Comparison of ENCODE assay signal across 1 cellular context in the genomic region with DNA sequence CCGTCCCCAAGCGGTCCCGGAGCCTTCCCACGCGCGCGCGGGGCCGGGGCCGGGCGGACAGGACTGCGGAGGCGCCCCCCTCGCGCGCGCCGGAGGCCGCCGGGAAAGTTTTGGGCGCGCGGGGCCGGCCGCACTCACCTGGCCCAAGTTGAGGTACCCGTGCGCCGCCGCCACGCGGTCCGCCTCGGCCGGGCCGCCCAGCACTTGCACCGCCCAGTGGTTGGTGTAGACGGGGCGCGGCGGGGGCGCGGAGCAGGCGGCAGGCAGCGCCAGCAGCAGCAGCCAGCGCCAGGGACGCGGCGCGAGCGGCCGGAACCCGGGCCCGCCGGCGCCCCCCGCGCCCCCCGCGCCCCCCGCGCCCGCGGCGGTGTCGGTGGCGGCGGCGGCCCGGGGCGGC.
TF ChIP-seq lines count a peak whose summit lies in the region.

No MANE protein-coding gene starts in this region.

TF ChIP-seq in HepG2, 621 proteins besides CTCF, POLR2A, EP300 and RAD21 (continued from another document and continues in another):
- TF ChIP-seq, protein P1, sequence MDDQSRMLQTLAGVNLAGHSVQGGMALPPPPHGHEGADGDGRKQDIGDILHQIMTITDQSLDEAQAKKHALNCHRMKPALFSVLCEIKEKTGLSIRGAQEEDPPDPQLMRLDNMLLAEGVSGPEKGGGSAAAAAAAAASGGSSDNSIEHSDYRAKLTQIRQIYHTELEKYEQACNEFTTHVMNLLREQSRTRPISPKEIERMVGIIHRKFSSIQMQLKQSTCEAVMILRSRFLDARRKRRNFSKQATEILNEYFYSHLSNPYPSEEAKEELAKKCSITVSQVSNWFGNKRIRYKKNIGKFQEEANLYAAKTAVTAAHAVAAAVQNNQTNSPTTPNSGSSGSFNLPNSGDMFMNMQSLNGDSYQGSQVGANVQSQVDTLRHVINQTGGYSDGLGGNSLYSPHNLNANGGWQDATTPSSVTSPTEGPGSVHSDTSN (CRISPR knock-in tag; IDR thresholded peaks at IDR 0.05; ENCODE audit: borderline replicate concordance), result no peak
- TF ChIP-seq ZNF777 (CRISPR knock-in tag; IDR thresholded peaks at IDR 0.05), result peak; percentile 66; the same call in 1 of the 2 replicates
- TF ChIP-seq ZNF138 (CRISPR knock-in tag; IDR thresholded peaks at IDR 0.05; ENCODE audit: low read depth), result no peak
- peak; percentile 13; the same call in 1 of the 2 replicates for TF ChIP-seq PAX8 (CRISPR knock-in tag; IDR thresholded peaks at IDR 0.05; ENCODE audit: borderline replicate concordance)
- no peak for TF ChIP-seq MAF1 (CRISPR knock-in tag; IDR thresholded peaks at IDR 0.05; ENCODE audit: borderline replicate concordance)
- TF ChIP-seq, protein P2, sequence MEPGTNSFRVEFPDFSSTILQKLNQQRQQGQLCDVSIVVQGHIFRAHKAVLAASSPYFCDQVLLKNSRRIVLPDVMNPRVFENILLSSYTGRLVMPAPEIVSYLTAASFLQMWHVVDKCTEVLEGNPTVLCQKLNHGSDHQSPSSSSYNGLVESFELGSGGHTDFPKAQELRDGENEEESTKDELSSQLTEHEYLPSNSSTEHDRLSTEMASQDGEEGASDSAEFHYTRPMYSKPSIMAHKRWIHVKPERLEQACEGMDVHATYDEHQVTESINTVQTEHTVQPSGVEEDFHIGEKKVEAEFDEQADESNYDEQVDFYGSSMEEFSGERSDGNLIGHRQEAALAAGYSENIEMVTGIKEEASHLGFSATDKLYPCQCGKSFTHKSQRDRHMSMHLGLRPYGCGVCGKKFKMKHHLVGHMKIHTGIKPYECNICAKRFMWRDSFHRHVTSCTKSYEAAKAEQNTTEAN (CRISPR knock-in tag; conservative IDR thresholded peaks at IDR 0.05), result no peak
- TF ChIP-seq, protein P3, sequence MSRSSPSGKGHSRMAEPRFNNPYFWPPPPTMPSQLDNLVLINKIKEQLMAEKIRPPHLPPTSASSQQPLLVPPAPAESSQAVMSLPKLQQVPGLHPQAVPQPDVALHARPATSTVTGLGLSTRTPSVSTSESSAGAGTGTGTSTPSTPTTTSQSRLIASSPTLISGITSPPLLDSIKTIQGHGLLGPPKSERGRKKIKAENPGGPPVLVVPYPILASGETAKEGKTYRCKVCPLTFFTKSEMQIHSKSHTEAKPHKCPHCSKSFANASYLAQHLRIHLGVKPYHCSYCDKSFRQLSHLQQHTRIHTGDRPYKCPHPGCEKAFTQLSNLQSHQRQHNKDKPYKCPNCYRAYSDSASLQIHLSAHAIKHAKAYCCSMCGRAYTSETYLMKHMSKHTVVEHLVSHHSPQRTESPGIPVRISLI (CRISPR knock-in tag; IDR thresholded peaks at IDR 0.05; ENCODE audit: borderline replicate concordance), result no peak
- no peak; the same call in 1 of the 2 replicates for TF ChIP-seq MED1 (CRISPR knock-in tag; IDR thresholded peaks at IDR 0.05)
- TF ChIP-seq CAMTA2 (CRISPR knock-in tag; IDR thresholded peaks at IDR 0.05; ENCODE audit: borderline replicate concordance), result no peak
- no peak for TF ChIP-seq ZSCAN22 (CRISPR knock-in tag; IDR thresholded peaks at IDR 0.05)
- TF ChIP-seq, protein P4, sequence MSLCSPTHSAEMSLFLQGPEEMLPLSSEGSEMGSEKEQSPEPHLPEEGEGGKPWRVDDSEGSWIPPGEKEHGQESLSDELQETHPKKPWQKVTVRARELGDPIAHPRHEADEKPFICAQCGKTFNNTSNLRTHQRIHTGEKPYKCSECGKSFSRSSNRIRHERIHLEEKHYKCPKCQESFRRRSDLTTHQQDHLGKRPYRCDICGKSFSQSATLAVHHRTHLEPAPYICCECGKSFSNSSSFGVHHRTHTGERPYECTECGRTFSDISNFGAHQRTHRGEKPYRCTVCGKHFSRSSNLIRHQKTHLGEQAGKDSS (CRISPR knock-in tag; IDR thresholded peaks at IDR 0.05; ENCODE audit: borderline replicate concordance, low read depth), result no peak
- TF ChIP-seq POLR2AphosphoS5 (IDR thresholded peaks at IDR 0.05; ENCODE audit: low read depth, low read length), result no peak
- TF ChIP-seq ZNF556 (CRISPR knock-in tag; IDR thresholded peaks at IDR 0.05; ENCODE audit: borderline replicate concordance), result no peak
- TF ChIP-seq MBNL3 (CRISPR knock-in tag; conservative IDR thresholded peaks at IDR 0.05), result no peak
- TF ChIP-seq, protein P5, sequence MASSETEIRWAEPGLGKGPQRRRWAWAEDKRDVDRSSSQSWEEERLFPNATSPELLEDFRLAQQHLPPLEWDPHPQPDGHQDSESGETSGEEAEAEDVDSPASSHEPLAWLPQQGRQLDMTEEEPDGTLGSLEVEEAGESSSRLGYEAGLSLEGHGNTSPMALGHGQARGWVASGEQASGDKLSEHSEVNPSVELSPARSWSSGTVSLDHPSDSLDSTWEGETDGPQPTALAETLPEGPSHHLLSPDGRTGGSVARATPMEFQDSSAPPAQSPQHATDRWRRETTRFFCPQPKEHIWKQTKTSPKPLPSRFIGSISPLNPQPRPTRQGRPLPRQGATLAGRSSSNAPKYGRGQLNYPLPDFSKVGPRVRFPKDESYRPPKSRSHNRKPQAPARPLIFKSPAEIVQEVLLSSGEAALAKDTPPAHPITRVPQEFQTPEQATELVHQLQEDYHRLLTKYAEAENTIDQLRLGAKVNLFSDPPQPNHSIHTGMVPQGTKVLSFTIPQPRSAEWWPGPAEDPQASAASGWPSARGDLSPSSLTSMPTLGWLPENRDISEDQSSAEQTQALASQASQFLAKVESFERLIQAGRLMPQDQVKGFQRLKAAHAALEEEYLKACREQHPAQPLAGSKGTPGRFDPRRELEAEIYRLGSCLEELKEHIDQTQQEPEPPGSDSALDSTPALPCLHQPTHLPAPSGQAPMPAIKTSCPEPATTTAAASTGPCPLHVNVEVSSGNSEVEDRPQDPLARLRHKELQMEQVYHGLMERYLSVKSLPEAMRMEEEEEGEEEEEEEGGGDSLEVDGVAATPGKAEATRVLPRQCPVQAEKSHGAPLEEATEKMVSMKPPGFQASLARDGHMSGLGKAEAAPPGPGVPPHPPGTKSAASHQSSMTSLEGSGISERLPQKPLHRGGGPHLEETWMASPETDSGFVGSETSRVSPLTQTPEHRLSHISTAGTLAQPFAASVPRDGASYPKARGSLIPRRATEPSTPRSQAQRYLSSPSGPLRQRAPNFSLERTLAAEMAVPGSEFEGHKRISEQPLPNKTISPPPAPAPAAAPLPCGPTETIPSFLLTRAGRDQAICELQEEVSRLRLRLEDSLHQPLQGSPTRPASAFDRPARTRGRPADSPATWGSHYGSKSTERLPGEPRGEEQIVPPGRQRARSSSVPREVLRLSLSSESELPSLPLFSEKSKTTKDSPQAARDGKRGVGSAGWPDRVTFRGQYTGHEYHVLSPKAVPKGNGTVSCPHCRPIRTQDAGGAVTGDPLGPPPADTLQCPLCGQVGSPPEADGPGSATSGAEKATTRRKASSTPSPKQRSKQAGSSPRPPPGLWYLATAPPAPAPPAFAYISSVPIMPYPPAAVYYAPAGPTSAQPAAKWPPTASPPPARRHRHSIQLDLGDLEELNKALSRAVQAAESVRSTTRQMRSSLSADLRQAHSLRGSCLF (CRISPR knock-in tag; IDR thresholded peaks at IDR 0.05; ENCODE audit: borderline replicate concordance), result no peak
- TF ChIP-seq, protein P6, sequence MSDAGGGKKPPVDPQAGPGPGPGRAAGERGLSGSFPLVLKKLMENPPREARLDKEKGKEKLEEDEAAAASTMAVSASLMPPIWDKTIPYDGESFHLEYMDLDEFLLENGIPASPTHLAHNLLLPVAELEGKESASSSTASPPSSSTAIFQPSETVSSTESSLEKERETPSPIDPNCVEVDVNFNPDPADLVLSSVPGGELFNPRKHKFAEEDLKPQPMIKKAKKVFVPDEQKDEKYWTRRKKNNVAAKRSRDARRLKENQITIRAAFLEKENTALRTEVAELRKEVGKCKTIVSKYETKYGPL (CRISPR knock-in tag; IDR thresholded peaks at IDR 0.05), result no peak
- no peak for TF ChIP-seq NBN (conservative IDR thresholded peaks at IDR 0.05)
- TF ChIP-seq, protein P7, sequence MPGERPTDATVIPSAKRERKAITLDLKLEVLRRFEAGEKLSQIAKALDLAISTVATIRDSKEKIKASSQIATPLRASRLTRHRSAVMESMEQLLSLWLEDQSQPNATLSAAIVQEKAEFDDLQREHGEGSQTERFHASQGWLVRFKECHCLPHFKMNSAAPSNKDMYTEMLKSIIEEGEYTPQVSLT (CRISPR knock-in tag; IDR thresholded peaks at IDR 0.05; ENCODE audit: borderline replicate concordance, low read depth), result no peak
- TF ChIP-seq ZSCAN31 (CRISPR knock-in tag; IDR thresholded peaks at IDR 0.05; ENCODE audit: low read depth), result peak; percentile 65; the same call in 1 of the 2 replicates
- TF ChIP-seq ZNF652 (CRISPR knock-in tag; IDR thresholded peaks at IDR 0.05; ENCODE audit: borderline replicate concordance, low read depth), result no peak
- TF ChIP-seq, protein P8, sequence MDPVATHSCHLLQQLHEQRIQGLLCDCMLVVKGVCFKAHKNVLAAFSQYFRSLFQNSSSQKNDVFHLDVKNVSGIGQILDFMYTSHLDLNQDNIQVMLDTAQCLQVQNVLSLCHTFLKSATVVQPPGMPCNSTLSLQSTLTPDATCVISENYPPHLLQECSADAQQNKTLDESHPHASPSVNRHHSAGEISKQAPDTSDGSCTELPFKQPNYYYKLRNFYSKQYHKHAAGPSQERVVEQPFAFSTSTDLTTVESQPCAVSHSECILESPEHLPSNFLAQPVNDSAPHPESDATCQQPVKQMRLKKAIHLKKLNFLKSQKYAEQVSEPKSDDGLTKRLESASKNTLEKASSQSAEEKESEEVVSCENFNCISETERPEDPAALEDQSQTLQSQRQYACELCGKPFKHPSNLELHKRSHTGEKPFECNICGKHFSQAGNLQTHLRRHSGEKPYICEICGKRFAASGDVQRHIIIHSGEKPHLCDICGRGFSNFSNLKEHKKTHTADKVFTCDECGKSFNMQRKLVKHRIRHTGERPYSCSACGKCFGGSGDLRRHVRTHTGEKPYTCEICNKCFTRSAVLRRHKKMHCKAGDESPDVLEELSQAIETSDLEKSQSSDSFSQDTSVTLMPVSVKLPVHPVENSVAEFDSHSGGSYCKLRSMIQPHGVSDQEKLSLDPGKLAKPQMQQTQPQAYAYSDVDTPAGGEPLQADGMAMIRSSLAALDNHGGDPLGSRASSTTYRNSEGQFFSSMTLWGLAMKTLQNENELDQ (CRISPR knock-in tag; IDR thresholded peaks at IDR 0.05; ENCODE audit: borderline replicate concordance), result no peak
- 0 out of 2 replicates have a peak, but pooled peaks have one; percentile 12 for TF ChIP-seq ZNF678 (CRISPR knock-in tag; IDR thresholded peaks at IDR 0.05)
- no peak for TF ChIP-seq SALL2 (CRISPR knock-in tag; IDR thresholded peaks at IDR 0.05)
- no peak for TF ChIP-seq HOXA5 (CRISPR knock-in tag; IDR thresholded peaks at IDR 0.05)
- no peak for TF ChIP-seq HMG20A (CRISPR knock-in tag; IDR thresholded peaks at IDR 0.05; ENCODE audit: borderline replicate concordance)
- TF ChIP-seq, protein P9, sequence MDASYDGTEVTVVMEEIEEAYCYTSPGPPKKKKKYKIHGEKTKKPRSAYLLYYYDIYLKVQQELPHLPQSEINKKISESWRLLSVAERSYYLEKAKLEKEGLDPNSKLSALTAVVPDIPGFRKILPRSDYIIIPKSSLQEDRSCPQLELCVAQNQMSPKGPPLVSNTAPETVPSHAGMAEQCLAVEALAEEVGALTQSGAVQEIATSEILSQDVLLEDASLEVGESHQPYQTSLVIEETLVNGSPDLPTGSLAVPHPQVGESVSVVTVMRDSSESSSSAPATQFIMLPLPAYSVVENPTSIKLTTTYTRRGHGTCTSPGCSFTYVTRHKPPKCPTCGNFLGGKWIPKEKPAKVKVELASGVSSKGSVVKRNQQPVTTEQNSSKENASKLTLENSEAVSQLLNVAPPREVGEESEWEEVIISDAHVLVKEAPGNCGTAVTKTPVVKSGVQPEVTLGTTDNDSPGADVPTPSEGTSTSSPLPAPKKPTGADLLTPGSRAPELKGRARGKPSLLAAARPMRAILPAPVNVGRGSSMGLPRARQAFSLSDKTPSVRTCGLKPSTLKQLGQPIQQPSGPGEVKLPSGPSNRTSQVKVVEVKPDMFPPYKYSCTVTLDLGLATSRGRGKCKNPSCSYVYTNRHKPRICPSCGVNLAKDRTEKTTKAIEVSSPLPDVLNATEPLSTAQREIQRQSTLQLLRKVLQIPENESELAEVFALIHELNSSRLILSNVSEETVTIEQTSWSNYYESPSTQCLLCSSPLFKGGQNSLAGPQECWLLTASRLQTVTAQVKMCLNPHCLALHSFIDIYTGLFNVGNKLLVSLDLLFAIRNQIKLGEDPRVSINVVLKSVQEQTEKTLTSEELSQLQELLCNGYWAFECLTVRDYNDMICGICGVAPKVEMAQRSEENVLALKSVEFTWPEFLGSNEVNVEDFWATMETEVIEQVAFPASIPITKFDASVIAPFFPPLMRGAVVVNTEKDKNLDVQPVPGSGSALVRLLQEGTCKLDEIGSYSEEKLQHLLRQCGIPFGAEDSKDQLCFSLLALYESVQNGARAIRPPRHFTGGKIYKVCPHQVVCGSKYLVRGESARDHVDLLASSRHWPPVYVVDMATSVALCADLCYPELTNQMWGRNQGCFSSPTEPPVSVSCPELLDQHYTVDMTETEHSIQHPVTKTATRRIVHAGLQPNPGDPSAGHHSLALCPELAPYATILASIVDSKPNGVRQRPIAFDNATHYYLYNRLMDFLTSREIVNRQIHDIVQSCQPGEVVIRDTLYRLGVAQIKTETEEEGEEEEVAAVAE (CRISPR knock-in tag; IDR thresholded peaks at IDR 0.05; ENCODE audit: borderline replicate concordance), result no peak
- TF ChIP-seq, protein P10, sequence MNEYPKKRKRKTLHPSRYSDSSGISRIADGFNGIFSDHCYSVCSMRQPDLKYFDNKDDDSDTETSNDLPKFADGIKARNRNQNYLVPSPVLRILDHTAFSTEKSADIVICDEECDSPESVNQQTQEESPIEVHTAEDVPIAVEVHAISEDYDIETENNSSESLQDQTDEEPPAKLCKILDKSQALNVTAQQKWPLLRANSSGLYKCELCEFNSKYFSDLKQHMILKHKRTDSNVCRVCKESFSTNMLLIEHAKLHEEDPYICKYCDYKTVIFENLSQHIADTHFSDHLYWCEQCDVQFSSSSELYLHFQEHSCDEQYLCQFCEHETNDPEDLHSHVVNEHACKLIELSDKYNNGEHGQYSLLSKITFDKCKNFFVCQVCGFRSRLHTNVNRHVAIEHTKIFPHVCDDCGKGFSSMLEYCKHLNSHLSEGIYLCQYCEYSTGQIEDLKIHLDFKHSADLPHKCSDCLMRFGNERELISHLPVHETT (CRISPR knock-in tag; conservative IDR thresholded peaks at IDR 0.05), result 0 out of 2 replicates have a peak, but pooled peaks have one; percentile 33
- no peak for TF ChIP-seq U2AF2 (IDR thresholded peaks at IDR 0.05; ENCODE audit: low read depth, low read length)
- no peak for TF ChIP-seq NFIB (CRISPR knock-in tag; IDR thresholded peaks at IDR 0.05; ENCODE audit: borderline replicate concordance)
- TF ChIP-seq ZNF235 (CRISPR knock-in tag; IDR thresholded peaks at IDR 0.05; ENCODE audit: borderline replicate concordance), result no peak
- TF ChIP-seq SNRNP70 (IDR thresholded peaks at IDR 0.05; ENCODE audit: low read depth, low read length), result no peak
- no peak for TF ChIP-seq MLLT10 (CRISPR knock-in tag; IDR thresholded peaks at IDR 0.05)
- TF ChIP-seq, protein P11, sequence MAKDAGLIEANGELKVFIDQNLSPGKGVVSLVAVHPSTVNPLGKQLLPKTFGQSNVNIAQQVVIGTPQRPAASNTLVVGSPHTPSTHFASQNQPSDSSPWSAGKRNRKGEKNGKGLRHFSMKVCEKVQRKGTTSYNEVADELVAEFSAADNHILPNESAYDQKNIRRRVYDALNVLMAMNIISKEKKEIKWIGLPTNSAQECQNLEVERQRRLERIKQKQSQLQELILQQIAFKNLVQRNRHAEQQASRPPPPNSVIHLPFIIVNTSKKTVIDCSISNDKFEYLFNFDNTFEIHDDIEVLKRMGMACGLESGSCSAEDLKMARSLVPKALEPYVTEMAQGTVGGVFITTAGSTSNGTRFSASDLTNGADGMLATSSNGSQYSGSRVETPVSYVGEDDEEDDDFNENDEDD (CRISPR knock-in tag; IDR thresholded peaks at IDR 0.05; ENCODE audit: borderline replicate concordance), result peak; percentile 50; the same call in 1 of the 2 replicates
- TF ChIP-seq NFRKB (IDR thresholded peaks at IDR 0.05), result no peak
- TF ChIP-seq ZNF563 (CRISPR knock-in tag; IDR thresholded peaks at IDR 0.05), result 0 out of 2 replicates have a peak, but pooled peaks have one; percentile 24
- no peak for TF ChIP-seq ZNF12 (CRISPR knock-in tag; IDR thresholded peaks at IDR 0.05)
- no peak for TF ChIP-seq ZFP36L2 (CRISPR knock-in tag; IDR thresholded peaks at IDR 0.05)
- TF ChIP-seq KLF15 (CRISPR knock-in tag; IDR thresholded peaks at IDR 0.05; ENCODE audit: borderline replicate concordance), result no peak
